In the genomic region with DNA sequence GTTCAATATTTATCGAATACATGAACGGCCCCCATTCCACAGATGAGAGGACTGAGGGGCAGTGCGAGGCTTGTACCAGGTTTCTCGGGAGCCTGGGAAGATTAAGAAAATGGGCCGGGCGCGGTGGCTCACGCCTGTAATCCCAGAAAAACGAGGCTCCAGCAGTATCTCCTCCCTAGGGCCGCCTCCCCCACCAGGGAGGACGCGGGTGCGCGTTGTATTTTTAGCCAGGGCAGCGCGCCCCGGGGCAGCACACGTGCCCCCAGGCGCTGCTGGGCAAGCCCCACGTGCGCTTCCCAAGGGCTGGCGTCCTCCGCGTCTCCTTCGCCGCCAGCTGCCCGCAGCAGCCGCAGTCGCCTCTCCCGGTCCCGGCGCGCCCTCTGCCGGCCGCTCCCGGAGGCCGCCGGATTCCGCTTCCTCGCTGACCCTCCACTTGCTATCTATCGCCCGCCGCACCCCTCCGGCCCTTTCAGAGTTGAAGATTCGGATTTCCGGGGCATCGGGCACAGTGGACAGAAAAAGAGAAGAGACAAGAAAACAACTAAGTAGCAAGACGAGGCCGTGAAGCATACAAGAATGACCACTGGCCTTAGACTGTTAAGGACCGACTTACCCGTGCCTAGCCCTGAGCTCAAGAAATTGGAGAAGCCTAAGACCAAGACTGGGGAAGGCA, we compare ENCODE assay signal across 8 cellular contexts. TPM values are rescaled to one million over a fixed set of nuclear protein-coding genes. Genes with fewer than 3 reads are reported as not detected.
DNase-seq lines count a peak whose midpoint lies in the region; ATAC-seq and TF ChIP-seq lines count a peak whose summit lies in the region.

No MANE protein-coding gene starts in this region.

- DNase-seq in D341Med (ENCODE audit: low spot score) (peak; percentile 89), HT-29 (ENCODE audit: low spot score) (peak; percentile 79), OCI-M1 (lab: John Stamatoyannopoulos, UW) (peak; percentile 95), fibroblast of peridontal ligament (ENCODE audit: extremely low read depth) (peak; percentile 68), natural killer cell (peak; percentile 71), substantia nigra (lab: John Stamatoyannopoulos, UW) (peak in 47 of 49 donors; percentile 14 to 87 (median 64))
- peak; percentile 77 to 86 for DNase-seq in activated T-cell treated with anti-CD3 and anti-CD28 coated beads, Interleukin-2, amount 50 U/mL, for 72 hours

- TF ChIP-seq CTCF in natural killer cell (IDR thresholded peaks at IDR 0.05): peak; percentile 92

- no peaks in the 10 kb centered on the region for H3K36me3 Mint-ChIP-seq in activated T-cell treated with anti-CD3 and anti-CD28 coated beads, Interleukin-2, amount 50 U/mL, for 72 hours (ENCODE audit: insufficient read depth in 2 of 2)
- H3K36me3 Mint-ChIP-seq in natural killer cell: no peaks in the 10 kb centered on the region

- H3K27ac Mint-ChIP-seq in activated T-cell treated with anti-CD3 and anti-CD28 coated beads, Interleukin-2, amount 50 U/mL, for 72 hours: no peak overlapping the region
- H3K27ac Mint-ChIP-seq in natural killer cell: no peak overlapping the region

- H3K4me3 Mint-ChIP-seq in activated T-cell treated with anti-CD3 and anti-CD28 coated beads, Interleukin-2, amount 50 U/mL, for 72 hours: peak overlapping the region; percentile 93
- H3K4me3 Mint-ChIP-seq in natural killer cell: peak overlapping the region; percentile 95

- peak; percentile 20 to 38 for ATAC-seq in activated T-cell treated with anti-CD3 and anti-CD28 coated beads, Interleukin-2, amount 50 U/mL, for 72 hours (replicated peaks in 1 of 2)
- ATAC-seq in natural killer cell (peak; percentile 46 to 63 (median 49)), GM18519 (IDR thresholded peaks at IDR 0.05; ENCODE audit: low FRiP score, unreplicated experiment) (no peak)

- H3K9me3 Mint-ChIP-seq in activated T-cell treated with anti-CD3 and anti-CD28 coated beads, Interleukin-2, amount 50 U/mL, for 72 hours: no peaks in the 10 kb centered on the region
- H3K9me3 Mint-ChIP-seq in natural killer cell: no peaks in the 10 kb centered on the region

- H3K27ac ChIP-seq in substantia nigra (ENCODE audit: low read depth, low read length, poor library complexity, severe bottlenecking): no peak overlapping the region

- peaks cover 21% of the 10 kb centered on the region for H3K4me1 Mint-ChIP-seq in activated T-cell treated with anti-CD3 and anti-CD28 coated beads, Interleukin-2, amount 50 U/mL, for 72 hours (ENCODE audit: low read depth)
- peaks cover 19 to 24% of the 10 kb centered on the region in 2 donors for H3K4me1 Mint-ChIP-seq in natural killer cell

- H3K27me3 Mint-ChIP-seq in activated T-cell treated with anti-CD3 and anti-CD28 coated beads, Interleukin-2, amount 50 U/mL, for 72 hours (ENCODE audit: low read depth): peaks cover 23% of the 10 kb centered on the region
- peaks cover 7 to 17% of the 10 kb centered on the region in 2 donors for H3K27me3 Mint-ChIP-seq in natural killer cell (ENCODE audit: low read depth in 2 of 2)

- intact Hi-C loops in natural killer cell (cut with micrococcal nuclease): loop anchor here (1.0 kb wide), 1 partner anchor 16 kb away; no protein-coding TSS in a partner anchor

RNA-seq across cellular contexts. Expression of a gene that starts 1.9 kb away (rescaled TPM):
- total RNA-seq in HT-29 (2014; rRNA removed; shearing (Covaris generic)): 16.3 and 19.4 TPM in 2 replicates
- 1 to 10 TPM; 3.6 to 9.5 TPM for total RNA-seq in activated T-cell treated with anti-CD3 and anti-CD28 coated beads, Interleukin-2, amount 50 U/mL, for 72 hours
- under 1 TPM in 1 of 3 donors, not detected in 2; 0.05 TPM for total RNA-seq in natural killer cell

RNA-seq across cellular contexts. Expression of a gene that starts 11.1 kb away (rescaled TPM):
- total RNA-seq in HT-29 (2014; rRNA removed; shearing (Covaris generic)): 915 and 962 TPM in 2 replicates
- 100 to 1,000 TPM; 547 to 594 TPM for total RNA-seq in activated T-cell treated with anti-CD3 and anti-CD28 coated beads, Interleukin-2, amount 50 U/mL, for 72 hours
- 100 to 1,000 TPM; 483 to 608 (median 492) TPM for total RNA-seq in natural killer cell

RNA-seq across cellular contexts. Expression of a gene that starts 14.8 kb away (rescaled TPM):
- total RNA-seq in HT-29 (2014; rRNA removed; shearing (Covaris generic)): 0.26 and 0.38 TPM in 2 replicates
- under 1 TPM; 0.07 to 0.17 TPM for total RNA-seq in activated T-cell treated with anti-CD3 and anti-CD28 coated beads, Interleukin-2, amount 50 U/mL, for 72 hours
- not detected for total RNA-seq in natural killer cell

RNA-seq across cellular contexts. Expression of a gene that starts 18.8 kb away (rescaled TPM):
- total RNA-seq in HT-29 (2014; rRNA removed; shearing (Covaris generic)): 45.7 and 49.0 TPM in 2 replicates
- total RNA-seq in activated T-cell treated with anti-CD3 and anti-CD28 coated beads, Interleukin-2, amount 50 U/mL, for 72 hours: 10 to 100 TPM; 50.5 to 50.7 TPM
- 100 to 1,000 TPM; 132 to 146 (median 133) TPM for total RNA-seq in natural killer cell

RNA-seq across cellular contexts. Expression of a gene that starts 32.8 kb away (rescaled TPM):
- total RNA-seq in HT-29 (2014; rRNA removed; shearing (Covaris generic)): 18.0 and 21.1 TPM in 2 replicates
- total RNA-seq in activated T-cell treated with anti-CD3 and anti-CD28 coated beads, Interleukin-2, amount 50 U/mL, for 72 hours: 10 to 100 TPM; 35.7 to 37.6 TPM
- total RNA-seq in natural killer cell: 10 to 100 TPM; 48.9 to 57.9 (median 51.4) TPM

Comparison
In these comparisons a context has a peak if more than half of its experiments do, and no peak if none do; other contexts are left out.
1. RNA of a gene that starts 1.9 kb away (total RNA-seq): 16.3 to 19.4 TPM in HT-29 and 3.6 to 9.5 TPM in activated T-cell treated with anti-CD3 and anti-CD28 coated beads, Interleukin-2, amount 50 U/mL, for 72 hours; 0.05 TPM in natural killer cell; every median in the first group is over 4 times any median in the second.
2. Peak in every context shown above with its lines, with median percentiles within 50 percentile points of each other: DNase-seq.